9 cellular contexts compared by ENCODE assay signal in the genomic region with DNA sequence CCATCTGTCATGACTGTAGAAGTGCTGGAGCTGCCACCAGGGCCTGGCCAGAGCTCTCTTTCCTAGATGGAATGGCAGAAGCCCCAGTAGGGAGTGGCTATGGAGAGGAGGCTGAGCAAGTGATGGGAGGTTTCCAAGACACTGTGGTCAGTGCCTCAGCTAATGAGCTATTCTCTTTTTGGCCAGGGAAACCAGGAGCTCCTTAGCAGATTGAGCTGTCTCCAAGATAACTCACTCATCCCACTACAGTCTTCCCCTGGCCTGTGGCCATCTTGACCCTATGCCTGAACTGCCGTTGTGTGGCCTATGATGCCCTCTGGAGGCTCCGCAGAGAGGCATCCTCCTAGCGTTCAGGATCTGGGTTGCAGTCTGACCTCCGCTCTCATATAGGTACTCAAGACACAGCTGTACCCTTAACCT.
A peak's percentile ranks its signal among the peaks of the same experiment; 100 is the strongest.
DNase-seq lines count a peak whose midpoint lies in the region; ATAC-seq, FAIRE-seq and TF ChIP-seq lines count a peak whose summit lies in the region.
"Had no signal": no experiment of that assay in that cellular context is flagged by ENCODE, and none has a peak within 500 bp of the region (broad histone marks: within the 10 kb centered on the region; RNA-seq: fewer than 3 reads in every experiment).

No MANE protein-coding gene starts in this region.

- 60% methylated on average over 4 of the region's 4 CpGs for WGBS in mesenchymal stem cell

- no peak overlapping the region for H4K8ac ChIP-seq in mesenchymal stem cell (ENCODE audit: low read length)

- DNase-seq in Right ventricle myocardium inferior (ENCODE audit: missing footprints) (peak; percentile 72), cardiac septum (ENCODE audit: low spot score) (no peak), anterior cingulate cortex (lab: John Stamatoyannopoulos, UW) (peak in 34 of 58 donors; percentile 3 to 76 (median 48)), kidney (peak; percentile 77), mesenchymal stem cell (no peak)
- DNase-seq in activated effector memory CD4-positive, alpha-beta T cell treated with Interleukin-2 at 50 U/mL for 16 hours: no peak
- DNase-seq in stimulated activated CD4-positive, alpha-beta T cell treated with anti-CD3 and anti-CD28 coated beads, Interleukin-2, amount 100 ng/mL, for 48 hours: no peak
- DNase-seq: CD4-positive, alpha-beta memory T cell had no signal

- no peak overlapping the region for H2AK5ac ChIP-seq in mesenchymal stem cell (ENCODE audit: low read length, severe bottlenecking)

- H3K4me1 ChIP-seq in kidney (ENCODE audit: control insufficient read depth in 1 of 2, insufficient read depth in 1 of 2, low read depth in 1 of 2, low read length in 2 of 2) (peaks cover 5 to 10% of the 10 kb centered on the region in 2 donors), mesenchymal stem cell (ENCODE audit: control insufficient read depth, insufficient read depth, low read depth, low read length) (no peaks in the 10 kb centered on the region)

- no peak overlapping the region for H3K23ac ChIP-seq in mesenchymal stem cell (ENCODE audit: low read length in 2 of 2)

- H3K14ac ChIP-seq in mesenchymal stem cell (ENCODE audit: low read length in 2 of 2): no peak overlapping the region

- H3K36me3 ChIP-seq in kidney (ENCODE audit: control insufficient read depth in 1 of 2, insufficient read depth in 2 of 2, low read length in 2 of 2) (peaks cover 14 to 38% of the 10 kb centered on the region in 2 donors), mesenchymal stem cell (ENCODE audit: control insufficient read depth in 1 of 2, insufficient read depth in 2 of 2, low read depth in 1 of 2, low read length in 2 of 2) (peaks cover 58 to 65% of the 10 kb centered on the region in 2 experiments)

- intact Hi-C loops in Right ventricle myocardium inferior (cut with DNase I) (loop anchor here (5.0 kb wide), 2 partner anchors 52 to 77 kb away; no protein-coding TSS in a partner anchor), cardiac septum (cut with DNase I) (loop anchor here (2.0 to 5.0 kb wide), 2 partner anchors 42 to 78 kb away; no protein-coding TSS in a partner anchor), kidney (cut with DNase I) (no loop called here)

- no peaks in the 10 kb centered on the region for H3K27me3 ChIP-seq in mesenchymal stem cell (ENCODE audit: control insufficient read depth in 1 of 2, insufficient read depth in 1 of 2, low read length in 2 of 2)

- H3K9ac ChIP-seq in kidney (ENCODE audit: low read length in 2 of 2) (no peak overlapping the region), mesenchymal stem cell (ENCODE audit: low read length) (no peak overlapping the region)

- no peak overlapping the region for H3K18ac ChIP-seq in mesenchymal stem cell (ENCODE audit: low read depth in 1 of 2, low read length in 2 of 2)

- ATAC-seq in Right ventricle myocardium inferior: no peak
- ATAC-seq in GM21737 (IDR thresholded peaks at IDR 0.05; ENCODE audit: unreplicated experiment): no peak

- H3K27ac ChIP-seq in kidney (ENCODE audit: low read depth in 2 of 2, low read length in 2 of 2) (no peak overlapping the region), mesenchymal stem cell (ENCODE audit: low read length, poor library complexity, severe bottlenecking) (no peak overlapping the region)

- H3K4ac ChIP-seq in mesenchymal stem cell (ENCODE audit: low read depth in 1 of 2, low read length in 2 of 2): no peak overlapping the region

- no peak overlapping the region for H2BK15ac ChIP-seq in mesenchymal stem cell (ENCODE audit: low read depth, poor library complexity, severe bottlenecking)

- no peak overlapping the region for H2BK12ac ChIP-seq in mesenchymal stem cell (ENCODE audit: low read length in 2 of 2)

- H3K4me2 ChIP-seq in mesenchymal stem cell (ENCODE audit: low read length, poor library complexity, severe bottlenecking): no peak overlapping the region

- H4K91ac ChIP-seq in mesenchymal stem cell (ENCODE audit: low read length): no peak overlapping the region

- H2BK5ac ChIP-seq in mesenchymal stem cell (ENCODE audit: low read depth, low read length, poor library complexity, severe bottlenecking): no peak overlapping the region

- H3K79me1 ChIP-seq in mesenchymal stem cell (replicated peaks; ENCODE audit: low read length, poor library complexity, severe bottlenecking): peaks cover 20% of the 10 kb centered on the region

- no peak overlapping the region for H3K4me3 ChIP-seq in kidney (ENCODE audit: low read length in 2 of 2)
- no peak overlapping the region for H3K4me3 ChIP-seq in mesenchymal stem cell (ENCODE audit: insufficient read depth in 1 of 2, low read depth in 1 of 2, low read length in 2 of 2)

- H2BK120ac ChIP-seq in mesenchymal stem cell (ENCODE audit: low read depth, low read length): no peak overlapping the region

- FAIRE-seq in kidney (lab: Jason Lieb, UNC): no peak

- H3K9me3 ChIP-seq in kidney (ENCODE audit: control insufficient read depth in 1 of 2, low read length in 2 of 2) (no peaks in the 10 kb centered on the region), mesenchymal stem cell (ENCODE audit: control insufficient read depth, low read length) (no peaks in the 10 kb centered on the region)

- TF ChIP-seq CTCF in kidney (IDR thresholded peaks at IDR 0.05; ENCODE audit: borderline replicate concordance, extremely low read depth, insufficient read depth): peak; percentile 3

- H2AFZ ChIP-seq in mesenchymal stem cell (ENCODE audit: low read depth, low read length): no peak overlapping the region

Comparison
In these comparisons a context has a peak if more than half of its experiments do, and no peak if none do; other contexts are left out.
1. DNase-seq: peak in Right ventricle myocardium inferior (single experiment), anterior cingulate cortex (34 of 58) and kidney (single experiment); none in cardiac septum (single experiment), activated effector memory CD4-positive, alpha-beta T cell treated with Interleukin-2 at 50 U/mL for 16 hours (single experiment), stimulated activated CD4-positive, alpha-beta T cell treated with anti-CD3 and anti-CD28 coated beads, Interleukin-2, amount 100 ng/mL, for 48 hours (0 of 2) and mesenchymal stem cell (single experiment).